In genomic region chr19:30584121-30584520, GRCh38 we compare ENCODE assay signal across 12 cellular contexts.
A peak's percentile ranks its signal among the peaks of the same experiment; 100 is the strongest.
DNase-seq lines count a peak whose midpoint lies in the region; ATAC-seq and TF ChIP-seq lines count a peak whose summit lies in the region.
"Had no signal": no experiment of that assay in that cellular context is flagged by ENCODE, and none has a peak within 500 bp of the region (broad histone marks: within the 10 kb centered on the region; RNA-seq: fewer than 3 reads in every experiment).

No MANE protein-coding gene starts in this region.

- H3K27ac ChIP-seq in WERI-Rb-1, result peak overlapping the region; percentile 14

- H3K36me3 ChIP-seq in WERI-Rb-1, result no peaks in the 10 kb centered on the region

- H3K27me3 ChIP-seq in WERI-Rb-1 (ENCODE audit: insufficient read depth, low read depth, severe bottlenecking), result no peaks in the 10 kb centered on the region

- intact Hi-C loops in left cardiac atrium (cut with DNase I), result no loop called here

- no peak for ATAC-seq in left cardiac atrium
- ATAC-seq: HCT116 had no signal

- H3K9me3 ChIP-seq in WERI-Rb-1 (ENCODE audit: severe bottlenecking), result no peaks in the 10 kb centered on the region

- no peak for TF ChIP-seq CTCF in WERI-Rb-1 (IDR thresholded peaks at IDR 0.05; ENCODE audit: low read depth, low read length)

- H3K4me3 ChIP-seq in WERI-Rb-1 (ENCODE audit: low read depth, low read length), result peak overlapping the region; percentile 13

- DNase-seq in NCI-H526 (lab: John Stamatoyannopoulos, UW) (peak; percentile 64 to 76), WERI-Rb-1 (peak; percentile 89), mesenteric fat pad (ENCODE audit: low spot score) (peak; percentile 57), left cardiac atrium (no peak), DMS153 (lab: John Stamatoyannopoulos, UW) (no peak), midbrain (lab: John Stamatoyannopoulos, UW) (no peak)
- no peak for DNase-seq in stimulated activated CD4-positive, alpha-beta T cell treated with anti-CD3 and anti-CD28 coated beads, Interleukin-4, amount 100 ng/mL, for 24 hours
- DNase-seq: C1 segment of cervical spinal cord; CD4-positive, alpha-beta T cell; DMS53; GF-D8 had no signal

Comparison
In these comparisons a context has a peak if more than half of its experiments do, and no peak if none do; other contexts are left out.
1. DNase-seq: peak in NCI-H526 (2 of 2), WERI-Rb-1 (single experiment) and mesenteric fat pad (single experiment); none in left cardiac atrium (single experiment), DMS153 (single experiment), stimulated activated CD4-positive, alpha-beta T cell treated with anti-CD3 and anti-CD28 coated beads, Interleukin-4, amount 100 ng/mL, for 24 hours (single experiment) and midbrain (single experiment).